1 cellular context compared by ENCODE assay signal in genomic region chr12:123070267-123071081, GRCh38.
TF ChIP-seq lines count a peak whose summit lies in the region.

No MANE protein-coding gene starts in this region.

TF ChIP-seq in WTC11, 78 proteins besides CTCF, POLR2A, EP300 and RAD21 (continued from another document):
- TF ChIP-seq ZNF532 (CRISPR knock-in tag; IDR thresholded peaks at IDR 0.05; ENCODE audit: borderline replicate concordance) = no peak
- no peak for TF ChIP-seq STAT6 (CRISPR knock-in tag; conservative IDR thresholded peaks at IDR 0.05; ENCODE audit: low read depth)
